In the genomic region with DNA sequence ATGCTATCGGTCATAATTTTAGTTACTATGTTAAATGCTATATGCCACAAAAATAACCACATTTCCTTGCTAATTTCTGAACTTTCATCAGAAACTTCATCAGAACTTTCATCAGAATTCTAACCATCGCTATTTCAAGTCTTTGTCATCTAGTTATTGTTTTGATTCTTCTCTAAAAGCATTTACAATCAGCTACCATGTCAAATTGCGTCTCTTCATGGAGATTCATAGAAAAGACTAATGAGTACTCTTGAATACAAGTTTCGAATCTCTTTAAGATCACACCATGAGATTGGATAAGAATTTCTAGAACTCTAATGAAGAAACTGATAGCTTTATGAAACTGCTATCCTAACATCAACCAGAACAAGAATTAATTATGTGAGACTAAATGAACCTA, we compare ENCODE assay signal across 25 cellular contexts.
"Had no signal": no experiment of that assay in that cellular context is flagged by ENCODE, and none has a peak within 500 bp of the region (broad histone marks: within the 10 kb centered on the region; RNA-seq: fewer than 3 reads in every experiment).

No MANE protein-coding gene starts in this region.

- FAIRE-seq: endometrium had no signal

- H3K9me3 Mint-ChIP-seq: effector memory CD8-positive, alpha-beta T cell; immature natural killer cell; nephron; type B pancreatic cell had no signal

- H3K4me3 Mint-ChIP-seq: effector memory CD8-positive, alpha-beta T cell; immature natural killer cell; nephron; type B pancreatic cell had no signal

- DNase-seq: cortex of kidney; effector memory CD8-positive, alpha-beta T cell; erythroblast; esophagus squamous epithelium; hypothalamus; immature natural killer cell; islet precursor cell; left ventricle myocardium superior; lower lobe of right lung; nucleus accumbens; stimulated activated CD4-positive, alpha-beta T cell treated with anti-CD3 and anti-CD28 coated beads, Interleukin-12 subunit alpha, Interleukin-12 subunit beta, amount 100 ng/mL, for 4 hours; stimulated activated CD4-positive, alpha-beta T cell treated with anti-CD3 and anti-CD28 coated beads, Interleukin-1b, Interleukin-23, amount 100 ng/mL, for 48 hours; stimulated activated CD4-positive, alpha-beta T cell treated with anti-CD3 and anti-CD28 coated beads, Interleukin-4, amount 100 ng/mL, for 1 hour; stimulated activated CD8-positive, alpha-beta memory T cell treated with anti-CD3 and anti-CD28 coated beads, Interleukin-4, amount 100 ng/mL, for 48 hours; stimulated activated naive CD8-positive, alpha-beta T cell treated with anti-CD3 and anti-CD28 coated beads, Interleukin-15, Interleukin-2, amounts not matched to agents 100 U/mL and 50 U/mL, for 24 hours; substantia nigra; testis; tibial artery had no signal

- H3K4me2 ChIP-seq: smooth muscle cell had no signal

- H3K36me3 Mint-ChIP-seq: type B pancreatic cell had no signal

- H3K9me3 ChIP-seq: esophagus squamous epithelium, lower lobe of right lung, prostate gland, right atrium auricular region, testis, tibial artery had no signal

- H3K36me3 ChIP-seq: esophagus squamous epithelium, lower lobe of right lung, prostate gland, right atrium auricular region, tibial artery had no signal

- H3K27me3 ChIP-seq: right atrium auricular region, testis, tibial artery had no signal

- ATAC-seq: effector memory CD8-positive, alpha-beta T cell; left ventricle myocardium superior; lower lobe of right lung; sciatic nerve; stimulated activated naive CD8-positive, alpha-beta T cell treated with anti-CD3 and anti-CD28 coated beads, Interleukin-15, Interleukin-2, amounts not matched to agents 100 U/mL and 50 U/mL, for 24 hours had no signal

- H3K4me1 ChIP-seq: esophagus squamous epithelium, lower lobe of right lung, prostate gland, right atrium auricular region, testis, tibial artery had no signal

- H3K4me3 ChIP-seq: esophagus squamous epithelium, lower lobe of right lung, prostate gland, right atrium auricular region, smooth muscle cell, testis, tibial artery had no signal

- H3K27ac Mint-ChIP-seq: effector memory CD8-positive, alpha-beta T cell; immature natural killer cell; nephron; type B pancreatic cell had no signal

- H3K27ac ChIP-seq: esophagus squamous epithelium, lower lobe of right lung, prostate gland, right atrium auricular region, testis, tibial artery had no signal

- H3K4me1 Mint-ChIP-seq: immature natural killer cell had no signal
